Comparison of ENCODE assay signal across 1 cellular context in genomic region chr10:119872860-119873671, GRCh38.
TF ChIP-seq lines count a peak whose summit lies in the region.

No MANE protein-coding gene starts in this region.

TF ChIP-seq in SK-N-SH, 30 proteins besides CTCF, POLR2A, EP300 and RAD21 (continued from another document):
- TF ChIP-seq ZBTB33 (IDR thresholded peaks at IDR 0.05; ENCODE audit: borderline replicate concordance, low read depth) (no peak; the same call in 1 of the 2 replicates), JUND (IDR thresholded peaks at IDR 0.05) (no peak), EZH2phosphoT487 (IDR thresholded peaks at IDR 0.05; ENCODE audit: borderline replicate concordance, low read depth) (no peak), MXI1 (IDR thresholded peaks at IDR 0.05; ENCODE audit: low read depth, low read length) (peak; percentile 76; the same call in 1 of the 2 replicates), GABPA (IDR thresholded peaks at IDR 0.05; ENCODE audit: low read depth) (peak; percentile 44; the same call in 1 of the 2 replicates), TEAD4 (IDR thresholded peaks at IDR 0.05; ENCODE audit: borderline replicate concordance, insufficient read depth) (no peak), FOXJ3 (CRISPR knock-in tag; IDR thresholded peaks at IDR 0.05) (no peak), POLR2AphosphoS5 (IDR thresholded peaks at IDR 0.05; ENCODE audit: low read depth, low read length) (peak; percentile 89), CHD2 (IDR thresholded peaks at IDR 0.05; ENCODE audit: low read length, partially characterized antibody) (peak; percentile 75), SIN3A (IDR thresholded peaks at IDR 0.05; ENCODE audit: borderline replicate concordance, low read depth, low read length) (no peak; the same call in 1 of the 2 replicates), RCOR1 (IDR thresholded peaks at IDR 0.05; ENCODE audit: low read length) (0 out of 2 replicates have a peak, but pooled peaks have one; percentile 11)
- TF ChIP-seq, protein P1, sequence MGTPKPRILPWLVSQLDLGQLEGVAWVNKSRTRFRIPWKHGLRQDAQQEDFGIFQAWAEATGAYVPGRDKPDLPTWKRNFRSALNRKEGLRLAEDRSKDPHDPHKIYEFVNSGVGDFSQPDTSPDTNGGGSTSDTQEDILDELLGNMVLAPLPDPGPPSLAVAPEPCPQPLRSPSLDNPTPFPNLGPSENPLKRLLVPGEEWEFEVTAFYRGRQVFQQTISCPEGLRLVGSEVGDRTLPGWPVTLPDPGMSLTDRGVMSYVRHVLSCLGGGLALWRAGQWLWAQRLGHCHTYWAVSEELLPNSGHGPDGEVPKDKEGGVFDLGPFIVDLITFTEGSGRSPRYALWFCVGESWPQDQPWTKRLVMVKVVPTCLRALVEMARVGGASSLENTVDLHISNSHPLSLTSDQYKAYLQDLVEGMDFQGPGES (IDR thresholded peaks at IDR 0.05; ENCODE audit: low read depth, low read length), result no peak
- TF ChIP-seq, protein P2, sequence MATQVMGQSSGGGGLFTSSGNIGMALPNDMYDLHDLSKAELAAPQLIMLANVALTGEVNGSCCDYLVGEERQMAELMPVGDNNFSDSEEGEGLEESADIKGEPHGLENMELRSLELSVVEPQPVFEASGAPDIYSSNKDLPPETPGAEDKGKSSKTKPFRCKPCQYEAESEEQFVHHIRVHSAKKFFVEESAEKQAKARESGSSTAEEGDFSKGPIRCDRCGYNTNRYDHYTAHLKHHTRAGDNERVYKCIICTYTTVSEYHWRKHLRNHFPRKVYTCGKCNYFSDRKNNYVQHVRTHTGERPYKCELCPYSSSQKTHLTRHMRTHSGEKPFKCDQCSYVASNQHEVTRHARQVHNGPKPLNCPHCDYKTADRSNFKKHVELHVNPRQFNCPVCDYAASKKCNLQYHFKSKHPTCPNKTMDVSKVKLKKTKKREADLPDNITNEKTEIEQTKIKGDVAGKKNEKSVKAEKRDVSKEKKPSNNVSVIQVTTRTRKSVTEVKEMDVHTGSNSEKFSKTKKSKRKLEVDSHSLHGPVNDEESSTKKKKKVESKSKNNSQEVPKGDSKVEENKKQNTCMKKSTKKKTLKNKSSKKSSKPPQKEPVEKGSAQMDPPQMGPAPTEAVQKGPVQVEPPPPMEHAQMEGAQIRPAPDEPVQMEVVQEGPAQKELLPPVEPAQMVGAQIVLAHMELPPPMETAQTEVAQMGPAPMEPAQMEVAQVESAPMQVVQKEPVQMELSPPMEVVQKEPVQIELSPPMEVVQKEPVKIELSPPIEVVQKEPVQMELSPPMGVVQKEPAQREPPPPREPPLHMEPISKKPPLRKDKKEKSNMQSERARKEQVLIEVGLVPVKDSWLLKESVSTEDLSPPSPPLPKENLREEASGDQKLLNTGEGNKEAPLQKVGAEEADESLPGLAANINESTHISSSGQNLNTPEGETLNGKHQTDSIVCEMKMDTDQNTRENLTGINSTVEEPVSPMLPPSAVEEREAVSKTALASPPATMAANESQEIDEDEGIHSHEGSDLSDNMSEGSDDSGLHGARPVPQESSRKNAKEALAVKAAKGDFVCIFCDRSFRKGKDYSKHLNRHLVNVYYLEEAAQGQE (IDR thresholded peaks at IDR 0.05; ENCODE audit: low read depth, low read length), result no peak
TF ChIP-seq in SK-N-SH: peak in this region for 12.
